14 cellular contexts compared by ENCODE assay signal in the genomic region with DNA sequence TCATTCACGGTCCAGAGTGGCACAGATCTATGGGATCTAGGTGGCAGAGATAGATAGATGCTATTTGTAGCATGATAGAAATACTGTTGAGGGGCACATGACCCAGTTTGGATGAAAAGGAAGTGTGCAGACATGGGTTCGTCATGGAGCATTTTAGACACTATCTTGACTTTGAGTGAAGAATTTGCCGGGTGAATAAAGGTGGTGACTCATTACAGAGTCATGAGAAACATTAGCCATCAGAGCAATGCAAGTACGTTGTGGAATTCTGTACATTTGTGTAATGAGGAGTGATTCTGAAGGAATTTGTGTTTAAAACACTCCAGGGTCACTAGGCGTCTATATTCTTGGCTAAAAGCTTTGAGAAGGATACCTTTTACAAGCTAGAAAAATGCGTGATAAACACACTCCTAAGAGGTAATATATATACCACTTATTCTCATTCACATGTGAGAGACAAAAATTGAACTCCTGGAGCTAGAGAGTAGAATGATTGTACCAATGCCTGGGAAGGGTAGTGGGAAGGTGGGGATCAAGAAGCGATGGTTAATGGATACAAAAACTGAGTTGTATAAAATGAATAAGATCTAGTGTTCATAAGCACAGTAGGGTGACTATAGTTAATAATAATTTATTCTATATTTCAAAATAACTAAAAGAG.
DNase-seq lines count a peak whose midpoint lies in the region; ATAC-seq and TF ChIP-seq lines count a peak whose summit lies in the region.
"Had no signal": no experiment of that assay in that cellular context is flagged by ENCODE, and none has a peak within 500 bp of the region (broad histone marks: within the 10 kb centered on the region; RNA-seq: fewer than 3 reads in every experiment).

No MANE protein-coding gene starts in this region.

- no peak overlapping the region for H4K91ac ChIP-seq in neuronal stem cell (ENCODE audit: low read depth, low read length, poor library complexity)

- no peaks in the 10 kb centered on the region for H3K36me3 Mint-ChIP-seq in activated CD8-positive, alpha-beta memory T cell treated with anti-CD3 and anti-CD28 coated beads, Interleukin-2, amount 10 ng/mL, durations not matched to agents 7 days and 5 days

- H4K8ac ChIP-seq in neuronal stem cell (ENCODE audit: low read depth, low read length), result no peak overlapping the region

- H3K4me3 ChIP-seq in Panc1 (ENCODE audit: low read depth in 2 of 2, low read length in 2 of 2) (no peak overlapping the region), epithelial cell of proximal tubule (ENCODE audit: low read depth, low read length) (no peak overlapping the region), neuronal stem cell (ENCODE audit: low read length in 2 of 2) (no peak overlapping the region)
- H3K4me3 ChIP-seq: upper lobe of left lung had no signal

- no peaks in the 10 kb centered on the region for H3K4me1 Mint-ChIP-seq in activated CD8-positive, alpha-beta memory T cell treated with anti-CD3 and anti-CD28 coated beads, Interleukin-2, amount 10 ng/mL, durations not matched to agents 7 days and 5 days

- H2BK120ac ChIP-seq in neuronal stem cell (ENCODE audit: low read depth, low read length), result no peak overlapping the region

- no peaks in the 10 kb centered on the region for H3K79me1 ChIP-seq in neuronal stem cell (ENCODE audit: low read depth, low read length)

- POLR2A ChIA-PET in Panc1 (lab: Charles Lee), result no interaction called here

- H3K18ac ChIP-seq in neuronal stem cell (ENCODE audit: low read length), result no peak overlapping the region

- intact Hi-C loops in Panc1 (cut with micrococcal nuclease; ENCODE audit: unreplicated experiment), result no loop called here

- no peak overlapping the region for H2BK5ac ChIP-seq in neuronal stem cell (ENCODE audit: low read length)

- no peaks in the 10 kb centered on the region for H3K27me3 Mint-ChIP-seq in activated CD8-positive, alpha-beta memory T cell treated with anti-CD3 and anti-CD28 coated beads, Interleukin-2, amount 10 ng/mL, durations not matched to agents 7 days and 5 days

- H3K36me3 ChIP-seq in Panc1 (ENCODE audit: control insufficient read depth, insufficient read depth, low read length) (no peaks in the 10 kb centered on the region), neuronal stem cell (replicated peaks in 1 of 2; ENCODE audit: control insufficient read depth in 2 of 2, insufficient read depth in 2 of 2, low read length in 2 of 2) (no peaks in the 10 kb centered on the region)
- H3K36me3 ChIP-seq: upper lobe of left lung had no signal

- peaks cover 4% of the 10 kb centered on the region for H3K9me3 Mint-ChIP-seq in activated CD8-positive, alpha-beta memory T cell treated with anti-CD3 and anti-CD28 coated beads, Interleukin-2, amount 10 ng/mL, durations not matched to agents 7 days and 5 days (ENCODE audit: low read depth)

- TF ChIP-seq CTCF in Panc1 (IDR thresholded peaks at IDR 0.05), result no peak
- no peak for TF ChIP-seq CTCF in epithelial cell of proximal tubule (conservative IDR thresholded peaks at IDR 0.05; ENCODE audit: low read depth, low read length)

- H3K27ac ChIP-seq in Panc1 (ENCODE audit: low read length), result no peak overlapping the region
- H3K27ac ChIP-seq in neuronal stem cell (replicated peaks; ENCODE audit: low read length), result no peak overlapping the region
- H3K27ac ChIP-seq: upper lobe of left lung had no signal

- BruUV-seq in Panc1 (replicated peaks; lab: Mats Ljungman, UMichigan), result no TSS peak

- H3K14ac ChIP-seq in neuronal stem cell (ENCODE audit: low read length), result no peak overlapping the region

- no peaks in the 10 kb centered on the region for H3K27me3 ChIP-seq in Panc1 (ENCODE audit: control insufficient read depth, insufficient read depth, low read length)
- H3K27me3 ChIP-seq in neuronal stem cell (ENCODE audit: control insufficient read depth in 3 of 3, insufficient read depth in 3 of 3, low read depth in 1 of 3, low read length in 3 of 3), result no peaks in the 10 kb centered on the region
- H3K27me3 ChIP-seq: upper lobe of left lung had no signal

- no peak overlapping the region for H3K4ac ChIP-seq in neuronal stem cell (ENCODE audit: low read length)

- H3K23ac ChIP-seq in neuronal stem cell (ENCODE audit: low read depth, low read length, poor library complexity), result no peak overlapping the region

- H3K4me1 ChIP-seq in Panc1 (ENCODE audit: control insufficient read depth, insufficient read depth, low read length) (no peaks in the 10 kb centered on the region), neuronal stem cell (ENCODE audit: control insufficient read depth in 2 of 2, insufficient read depth in 1 of 2, low read depth in 1 of 2, low read length in 2 of 2) (no peaks in the 10 kb centered on the region)
- H3K4me1 ChIP-seq: upper lobe of left lung had no signal

- H2BK12ac ChIP-seq in neuronal stem cell (ENCODE audit: low read length), result no peak overlapping the region

- DNase-seq in EL (peak; percentile 96), Panc1 (ENCODE audit: low read depth, low spot score) (peak; percentile 5), epithelial cell of proximal tubule (ENCODE audit: low read depth) (peak; percentile 31), non-pigmented ciliary epithelial cell (ENCODE audit: low read depth) (peak; percentile 96), neuronal stem cell (ENCODE audit: low spot score) (no peak), DMS153 treated with DMSO at 0.1 percent for 48 hours (lab: John Stamatoyannopoulos, UW; ENCODE audit: unreplicated experiment) (no peak)
- DNase-seq in activated CD8-positive, alpha-beta memory T cell treated with anti-CD3 and anti-CD28 coated beads, Interleukin-2, amount 10 ng/mL, durations not matched to agents 7 days and 5 days, result no peak
- DNase-seq: activated CD8-positive, alpha-beta memory T cell treated with anti-CD3 and anti-CD28 coated beads, Interleukin-2, amount 50 U/mL, for 4 hours; anterior cingulate cortex; COR-L47; erythroblast; NCI-H187 treated with DMSO at 0.1 percent for 48 hours; upper lobe of left lung had no signal

- H3K9me3 ChIP-seq in Panc1 (ENCODE audit: control insufficient read depth, insufficient read depth, low read depth, low read length), result no peaks in the 10 kb centered on the region
- no peaks in the 10 kb centered on the region for H3K9me3 ChIP-seq in neuronal stem cell (replicated peaks in 1 of 2; ENCODE audit: control insufficient read depth in 2 of 2, insufficient read depth in 1 of 2, low read depth in 1 of 2, low read length in 2 of 2)
- H3K9me3 ChIP-seq: upper lobe of left lung had no signal

- no peak overlapping the region for H3K27ac Mint-ChIP-seq in activated CD8-positive, alpha-beta memory T cell treated with anti-CD3 and anti-CD28 coated beads, Interleukin-2, amount 10 ng/mL, durations not matched to agents 7 days and 5 days

- no CpG with 5 or more reads among the region's 7 CpGs for WGBS in neuronal stem cell (ENCODE audit: extremely low coverage in 2 of 2, insufficient read length in 2 of 2, insufficient replicate concordance in 1 of 2), 2 donors

- no peak overlapping the region for H2AFZ ChIP-seq in neuronal stem cell (ENCODE audit: low read length)

- H3K4me3 Mint-ChIP-seq in activated CD8-positive, alpha-beta memory T cell treated with anti-CD3 and anti-CD28 coated beads, Interleukin-2, amount 10 ng/mL, durations not matched to agents 7 days and 5 days, result no peak overlapping the region

- no peak overlapping the region for H2AK5ac ChIP-seq in neuronal stem cell (ENCODE audit: low read depth, low read length)

- no peak overlapping the region for H3K9ac ChIP-seq in neuronal stem cell (ENCODE audit: low read depth, low read length, poor library complexity)

- ATAC-seq in Panc1 (peak; percentile 66), HG03460 (IDR thresholded peaks at IDR 0.05; ENCODE audit: unreplicated experiment) (no peak)
- ATAC-seq in activated CD8-positive, alpha-beta memory T cell treated with anti-CD3 and anti-CD28 coated beads, Interleukin-2, amount 10 ng/mL, durations not matched to agents 7 days and 5 days, result no peak

- CTCF ChIA-PET in Panc1 (lab: Charles Lee), result no interaction called here
- CTCF ChIA-PET in activated CD8-positive, alpha-beta memory T cell treated with anti-CD3 and anti-CD28 coated beads, Interleukin-2, amount 10 ng/mL, durations not matched to agents 7 days and 5 days (lab: Charles Lee), result no interaction called here

- no peak overlapping the region for H3K4me2 ChIP-seq in neuronal stem cell (ENCODE audit: insufficient read depth, low read length, poor library complexity, severe bottlenecking)

- H2BK15ac ChIP-seq in neuronal stem cell (ENCODE audit: low read length), result no peak overlapping the region

- in situ Hi-C loops in Panc1 (cut with HindIII; ENCODE audit: low pct_unique_long_range_greater_than_20kb, low sequenced_read_pairs), result no loop called here

Comparison
In these comparisons a context has a peak if more than half of its experiments do, and no peak if none do; other contexts are left out.
1. DNase-seq: peak in EL (single experiment), Panc1 (single experiment), epithelial cell of proximal tubule (single experiment) and non-pigmented ciliary epithelial cell (single experiment); none in neuronal stem cell (single experiment), DMS153 treated with DMSO at 0.1 percent for 48 hours (single experiment) and activated CD8-positive, alpha-beta memory T cell treated with anti-CD3 and anti-CD28 coated beads, Interleukin-2, amount 10 ng/mL, durations not matched to agents 7 days and 5 days (single experiment).